Comparison of ENCODE assay signal across 23 cellular contexts in the genomic region with DNA sequence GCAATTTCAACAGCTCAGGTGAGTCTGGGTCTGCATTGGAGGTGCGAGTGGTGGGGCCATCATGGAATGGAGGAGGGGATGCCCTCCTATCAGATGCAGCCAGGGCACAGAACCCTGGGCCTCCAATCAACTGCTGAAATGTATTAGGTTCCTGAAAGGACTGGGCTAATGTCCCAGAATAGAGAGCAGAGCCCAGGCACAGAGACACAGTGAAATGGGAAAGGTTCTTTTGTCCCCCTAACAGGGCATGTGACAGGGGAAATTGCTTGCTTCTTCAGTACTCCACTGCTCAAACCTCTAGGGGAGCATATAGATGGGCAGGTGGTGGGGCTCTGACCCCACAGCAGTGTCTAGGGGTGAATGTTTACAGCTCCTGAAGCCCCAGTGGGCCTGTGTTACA.
A peak's percentile ranks its signal among the peaks of the same experiment; 100 is the strongest.
DNase-seq lines count a peak whose midpoint lies in the region; ATAC-seq lines count a peak whose summit lies in the region.
"Had no signal": no experiment of that assay in that cellular context is flagged by ENCODE, and none has a peak within 500 bp of the region (broad histone marks: within the 10 kb centered on the region; RNA-seq: fewer than 3 reads in every experiment).

No MANE protein-coding gene starts in this region.

- H3K27me3 Mint-ChIP-seq in activated CD4-positive, alpha-beta T cell treated with anti-CD3 and anti-CD28 coated beads, Interleukin-2, amount 10 ng/mL, durations not matched to agents 24 days and 14 days = peaks cover 12% of the 10 kb centered on the region

- intact Hi-C loops in activated CD4-positive, alpha-beta T cell treated with anti-CD3 and anti-CD28 coated beads, Interleukin-2, amount 10 ng/mL, durations not matched to agents 24 days and 14 days (cut with micrococcal nuclease) = no loop called here

- H3K36me3 Mint-ChIP-seq in stimulated activated effector memory CD8-positive, alpha-beta T cell treated with anti-CD3 and anti-CD28 coated beads, Interleukin-12 subunit alpha, Interleukin-12 subunit beta, amount 100 ng/mL, for 72 hours = no peaks in the 10 kb centered on the region
- no peaks in the 10 kb centered on the region for H3K36me3 Mint-ChIP-seq in activated CD4-positive, alpha-beta T cell treated with anti-CD3 and anti-CD28 coated beads, Interleukin-2, amount 10 ng/mL, durations not matched to agents 24 days and 14 days (ENCODE audit: low read depth)
- H3K36me3 Mint-ChIP-seq: CD14-positive monocyte had no signal

- H3K27ac Mint-ChIP-seq in stimulated activated effector memory CD8-positive, alpha-beta T cell treated with anti-CD3 and anti-CD28 coated beads, Interleukin-12 subunit alpha, Interleukin-12 subunit beta, amount 100 ng/mL, for 72 hours = peak overlapping the region; percentile 15
- H3K27ac Mint-ChIP-seq in activated CD4-positive, alpha-beta T cell treated with anti-CD3 and anti-CD28 coated beads, Interleukin-2, amount 10 ng/mL, durations not matched to agents 24 days and 14 days = no peak overlapping the region

- H3K4me1 Mint-ChIP-seq in stimulated activated effector memory CD8-positive, alpha-beta T cell treated with anti-CD3 and anti-CD28 coated beads, Interleukin-12 subunit alpha, Interleukin-12 subunit beta, amount 100 ng/mL, for 72 hours = peaks cover 53% of the 10 kb centered on the region
- peaks cover 19% of the 10 kb centered on the region for H3K4me1 Mint-ChIP-seq in activated CD4-positive, alpha-beta T cell treated with anti-CD3 and anti-CD28 coated beads, Interleukin-2, amount 10 ng/mL, durations not matched to agents 24 days and 14 days

- H3K27ac ChIP-seq in cingulate gyrus (ENCODE audit: low read depth, low read length) = peak overlapping the region; percentile 58
- H3K27ac ChIP-seq in layer of hippocampus (ENCODE audit: low read depth, low read length) = peak overlapping the region; percentile 53
- H3K27ac ChIP-seq: 22Rv1, GM23248, SJCRH30 had no signal

- no peaks in the 10 kb centered on the region for H3K9me3 Mint-ChIP-seq in stimulated activated effector memory CD8-positive, alpha-beta T cell treated with anti-CD3 and anti-CD28 coated beads, Interleukin-12 subunit alpha, Interleukin-12 subunit beta, amount 100 ng/mL, for 72 hours
- H3K9me3 Mint-ChIP-seq in activated CD4-positive, alpha-beta T cell treated with anti-CD3 and anti-CD28 coated beads, Interleukin-2, amount 10 ng/mL, durations not matched to agents 24 days and 14 days = no peaks in the 10 kb centered on the region

- no peaks in the 10 kb centered on the region for H3K27me3 ChIP-seq in layer of hippocampus (ENCODE audit: control insufficient read depth, insufficient read depth, low read length)
- H3K27me3 ChIP-seq: SJCRH30 had no signal

- ATAC-seq in stimulated activated effector memory CD8-positive, alpha-beta T cell treated with anti-CD3 and anti-CD28 coated beads, Interleukin-12 subunit alpha, Interleukin-12 subunit beta, amount 100 ng/mL, for 72 hours = no peak
- ATAC-seq: Panc1 had no signal

- DNase-seq in Ammon's horn (ENCODE audit: low spot score) (peak; percentile 45), NCI-H2196 (lab: John Stamatoyannopoulos, UW; ENCODE audit: unreplicated experiment) (no peak), NCI-H524 (lab: John Stamatoyannopoulos, UW) (no peak), 8988T (no peak)
- no peak for DNase-seq in stimulated activated effector memory CD8-positive, alpha-beta T cell treated with anti-CD3 and anti-CD28 coated beads, Interleukin-12 subunit alpha, Interleukin-12 subunit beta, amount 100 ng/mL, for 72 hours (ENCODE audit: low spot score in 2 of 2)
- DNase-seq in activated CD4-positive, alpha-beta T cell treated with anti-CD3 and anti-CD28 coated beads, Interleukin-2, amount 10 ng/mL, durations not matched to agents 24 days and 14 days = no peak
- DNase-seq: AML-193, DND-41, GM23248, HCEC 1CT, KG1, NCI-H1092, NCI-H1436 treated with DMSO at 0.1 percent for 48 hours, NCI-H1930, NCI-H2227 treated with DMSO at 0.1 percent for 48 hours, NCI-H510A treated with DMSO at 0.1 percent for 48 hours, NCI-H774, SJCRH30 had no signal

- H3K4me3 Mint-ChIP-seq in stimulated activated effector memory CD8-positive, alpha-beta T cell treated with anti-CD3 and anti-CD28 coated beads, Interleukin-12 subunit alpha, Interleukin-12 subunit beta, amount 100 ng/mL, for 72 hours = no peak overlapping the region
- no peak overlapping the region for H3K4me3 Mint-ChIP-seq in activated CD4-positive, alpha-beta T cell treated with anti-CD3 and anti-CD28 coated beads, Interleukin-2, amount 10 ng/mL, durations not matched to agents 24 days and 14 days
- H3K4me3 Mint-ChIP-seq: CD14-positive monocyte had no signal
